28 cellular contexts compared by ENCODE assay signal in genomic region chr9:134838651-134839431, GRCh38. TPM values are rescaled to one million over a fixed set of nuclear protein-coding genes. Genes with fewer than 3 reads are reported as not detected.
"Had no signal": no experiment of that assay in that cellular context is flagged by ENCODE, and none has a peak within 500 bp of the region (broad histone marks: within the 10 kb centered on the region; RNA-seq: fewer than 3 reads in every experiment).

No MANE protein-coding gene starts in this region.

- H3K36me3 ChIP-seq: colonic mucosa, pancreas, thyroid gland had no signal

- H3K9me3 ChIP-seq: colonic mucosa, esophagus squamous epithelium, left lung, lower lobe of right lung, pancreas, stomach, thyroid gland, vagina had no signal

- FAIRE-seq: keratinocyte, pancreas had no signal

- H3K4me3 Mint-ChIP-seq: dendritic cell treated with granulocyte-macrophage colony-stimulating factor and Interleukin-4, amounts not matched to agents 40 ng/mL and 50 ng/mL, for 4 days; endodermal cell; naive thymus-derived CD8-positive, alpha-beta T cell; nephron progenitor cell; stimulated activated effector memory CD8-positive, alpha-beta T cell treated with anti-CD3 and anti-CD28 coated beads, Interleukin-12 subunit alpha, Interleukin-12 subunit beta, amount 100 ng/mL, for 72 hours had no signal

- H3K27ac Mint-ChIP-seq: dendritic cell treated with granulocyte-macrophage colony-stimulating factor and Interleukin-4, amounts not matched to agents 40 ng/mL and 50 ng/mL, for 4 days; endodermal cell; naive thymus-derived CD8-positive, alpha-beta T cell; stimulated activated effector memory CD8-positive, alpha-beta T cell treated with anti-CD3 and anti-CD28 coated beads, Interleukin-12 subunit alpha, Interleukin-12 subunit beta, amount 100 ng/mL, for 72 hours had no signal

- ATAC-seq: left lung; lower lobe of right lung; naive thymus-derived CD8-positive, alpha-beta T cell; pancreas; sciatic nerve; stimulated activated effector memory CD8-positive, alpha-beta T cell treated with anti-CD3 and anti-CD28 coated beads, Interleukin-12 subunit alpha, Interleukin-12 subunit beta, amount 100 ng/mL, for 72 hours had no signal

- H3K27ac ChIP-seq: colonic mucosa, esophagus squamous epithelium, left lung, lower lobe of right lung, pancreas, stomach, thyroid gland, vagina had no signal

- H3K4me3 ChIP-seq: colonic mucosa, esophagus squamous epithelium, left lung, lower lobe of right lung, pancreas, stomach, thyroid gland, vagina had no signal

- H3K9me3 Mint-ChIP-seq: dendritic cell treated with granulocyte-macrophage colony-stimulating factor and Interleukin-4, amounts not matched to agents 40 ng/mL and 50 ng/mL, for 4 days; endodermal cell; naive thymus-derived CD8-positive, alpha-beta T cell; nephron progenitor cell; stimulated activated effector memory CD8-positive, alpha-beta T cell treated with anti-CD3 and anti-CD28 coated beads, Interleukin-12 subunit alpha, Interleukin-12 subunit beta, amount 100 ng/mL, for 72 hours had no signal

- H3K36me3 Mint-ChIP-seq: naive thymus-derived CD8-positive, alpha-beta T cell had no signal

- DNase-seq: colonic mucosa; effector CD8-positive, alpha-beta T cell; esophagus squamous epithelium; foreskin melanocyte; occipital lobe; stimulated activated CD4-positive, alpha-beta T cell treated with anti-CD3 and anti-CD28 coated beads, Interleukin-2, amount 100 ng/mL, for 24 hours; stimulated activated CD4-positive, alpha-beta T cell treated with anti-CD3 and anti-CD28 coated beads, Interleukin-4, amount 100 ng/mL, for 24 hours; stimulated activated naive CD4-positive, alpha-beta T cell treated with Interleukin-2 at 50 U/mL for 16 hours; stomach; thyroid gland; trophoblast cell had no signal

- H3K4me1 Mint-ChIP-seq: endodermal cell; stimulated activated effector memory CD8-positive, alpha-beta T cell treated with anti-CD3 and anti-CD28 coated beads, Interleukin-12 subunit alpha, Interleukin-12 subunit beta, amount 100 ng/mL, for 72 hours had no signal

- H3K27me3 ChIP-seq: colonic mucosa, esophagus squamous epithelium, left lung, pancreas, stomach, thyroid gland, vagina had no signal

- H3K4me1 ChIP-seq: colonic mucosa, esophagus squamous epithelium, left lung, lower lobe of right lung, pancreas, stomach, thyroid gland, vagina had no signal

RNA-seq across cellular contexts. Expression of gene FCN2, which starts 41.8 kb away (rescaled TPM):
- total RNA-seq: cerebellum; colonic mucosa; endodermal cell; epithelial cell of proximal tubule; esophagus squamous epithelium; left lung; lower lobe of right lung; myocyte; naive thymus-derived CD8-positive, alpha-beta T cell; occipital lobe; posterior vena cava; pulmonary artery endothelial cell; sciatic nerve; stomach; temporal lobe; vagina had no signal
- polyA plus RNA-seq: keratinocyte; naive thymus-derived CD8-positive, alpha-beta T cell had no signal
